16 cellular contexts compared by ENCODE assay signal in genomic region chr5:31197183-31197582, GRCh38. TPM values are rescaled to one million over a fixed set of nuclear protein-coding genes. Genes with fewer than 3 reads are reported as not detected.
DNase-seq lines count a peak whose midpoint lies in the region; ATAC-seq, FAIRE-seq and TF ChIP-seq lines count a peak whose summit lies in the region.
"Had no signal": no experiment of that assay in that cellular context is flagged by ENCODE, and none has a peak within 500 bp of the region (broad histone marks: within the 10 kb centered on the region; RNA-seq: fewer than 3 reads in every experiment).

No MANE protein-coding gene starts in this region.

- no peaks in the 10 kb centered on the region for H3K79me2 ChIP-seq in K562 (ENCODE audit: control insufficient read depth, insufficient read depth, low read length)

- WGBS in K562 (ENCODE audit: insufficient coverage, low coverage, missing lambda C conversion rate), result 4% methylated on average over 1 of the region's 1 CpG
- 17 to 22% methylated on average over 1 of the region's 1 CpG for WGBS in tibial nerve, 2 donors

- ATAC-seq in K562, result no peak
- no peak for ATAC-seq in GM19023 (IDR thresholded peaks at IDR 0.05; ENCODE audit: unreplicated experiment)
- no peak for ATAC-seq in GM21737 (IDR thresholded peaks at IDR 0.05; ENCODE audit: unreplicated experiment)

- H4K20me1 ChIP-seq in K562 (replicated peaks; ENCODE audit: control insufficient read depth, insufficient read depth, low read length), result no peaks in the 10 kb centered on the region

- H3K4me2 ChIP-seq in K562 (ENCODE audit: insufficient read depth, low read length), result no peak overlapping the region

- no peak for FAIRE-seq in K562 (lab: Jason Lieb, UNC)

- no peak overlapping the region for H3K9ac ChIP-seq in K562 (ENCODE audit: insufficient read depth in 1 of 2, low read depth in 2 of 2, low read length in 2 of 2)

- TF ChIP-seq CTCF in K562 (IDR thresholded peaks at IDR 0.05 in 2 of 3, conservative IDR thresholded peaks at IDR 0.05 in 1 of 3; ENCODE audit: insufficient read depth in 2 of 3, low read depth in 1 of 3, low read length in 3 of 3) (no peak), kidney epithelial cell (IDR thresholded peaks at IDR 0.05; ENCODE audit: insufficient read depth, low read length, poor library complexity, severe bottlenecking) (no peak), tibial nerve (IDR thresholded peaks at IDR 0.05) (no peak)

- POLR2A ChIA-PET in K562 (lab: Yijun Ruan, JAX), result no interaction called here

- TF ChIP-seq RAD21 in K562 (CRISPR knock-in tag; conservative IDR thresholded peaks at IDR 0.05 in 1 of 2, IDR thresholded peaks at IDR 0.05 in 1 of 2), result no peak

- peak; percentile 39 for DNase-seq in HS-27A (ENCODE audit: low read depth)
- DNase-seq in K562 (ENCODE audit: extremely low read depth in 1 of 4, low spot score in 3 of 4), result no peak
- no peak for DNase-seq in kidney epithelial cell (ENCODE audit: low read depth)
- DNase-seq in tibial nerve (ENCODE audit: low spot score in 2 of 2), result no peak
- no peak for DNase-seq in GM19238 (ENCODE audit: insufficient read length, low spot score)
- DNase-seq: aorta, DND-41, H9, NCI-H2029 treated with DMSO at 0.1 percent for 48 hours, NCI-H526 had no signal

- no peak overlapping the region for H2AFZ ChIP-seq in K562 (ENCODE audit: low read depth, low read length)

- CTCF ChIA-PET in K562 (lab: Yijun Ruan, JAX; ENCODE audit: low intra/inter-chr PET ratio), result no interaction called here

- TF ChIP-seq EP300 in K562 (IDR thresholded peaks at IDR 0.05; ENCODE audit: low read length) (no peak), tibial nerve (IDR thresholded peaks at IDR 0.05) (no peak)

- H3K27ac ChIP-seq in K562 (ENCODE audit: extremely low read depth, low read depth, low read length) (no peak overlapping the region), tibial nerve (peak overlapping the region in 3 of 4 donors; percentile 6 to 74 (median 49))
- H3K27ac ChIP-seq: right atrium auricular region had no signal

- H3K9me1 ChIP-seq in K562 (ENCODE audit: control insufficient read depth, insufficient read depth, low read length), result no peaks in the 10 kb centered on the region

- H3K27me3 ChIP-seq in K562 (ENCODE audit: control insufficient read depth in 2 of 2, insufficient read depth in 2 of 2, low read length in 2 of 2) (peaks cover 5 to 12% of the 10 kb centered on the region in 2 experiments; a peak in 3 of 5 replicates), kidney epithelial cell (ENCODE audit: control insufficient read depth, insufficient read depth, low read length) (no peaks in the 10 kb centered on the region), tibial nerve (peaks cover 0 to 18% of the 10 kb centered on the region in 2 donors)

- BruUV-seq in K562 (replicated peaks; lab: Mats Ljungman, UMichigan), result no TSS peak

- H3K9me3 ChIP-seq in K562 (replicated peaks; ENCODE audit: control insufficient read depth, insufficient read depth, low read depth, low read length), result no peaks in the 10 kb centered on the region
- no peaks in the 10 kb centered on the region for H3K9me3 ChIP-seq in tibial nerve
- H3K9me3 ChIP-seq: right atrium auricular region had no signal

- no peak overlapping the region for H3K4me3 ChIP-seq in K562
- H3K4me3 ChIP-seq in kidney epithelial cell (ENCODE audit: low read depth, low read length), result peak overlapping the region; percentile 86
- H3K4me3 ChIP-seq in tibial nerve, result no peak overlapping the region
- H3K4me3 ChIP-seq: right atrium auricular region had no signal

- H3K4me1 ChIP-seq in K562 (replicated peaks in 1 of 2; ENCODE audit: control insufficient read depth in 2 of 2, insufficient read depth in 2 of 2, low read length in 2 of 2) (no peaks in the 10 kb centered on the region), tibial nerve (peaks cover 0 to 41% (median 0%) of the 10 kb centered on the region in 4 donors)

- H3K36me3 ChIP-seq in K562 (ENCODE audit: control insufficient read depth, insufficient read depth, low read length) (no peaks in the 10 kb centered on the region), kidney epithelial cell (ENCODE audit: control insufficient read depth, insufficient read depth, low read length) (peaks cover 2% of the 10 kb centered on the region), tibial nerve (no peaks in the 10 kb centered on the region)
- H3K36me3 ChIP-seq: right atrium auricular region had no signal

- intact Hi-C loops in K562 (cut with micrococcal nuclease), result no loop called here

- TF ChIP-seq POLR2A in K562 (conservative IDR thresholded peaks at IDR 0.05) (no peak), tibial nerve (IDR thresholded peaks at IDR 0.05) (no peak)

- in situ Hi-C loops in K562 (cut with MboI), result no loop called here

TF ChIP-seq in K562, 482 proteins besides CTCF, POLR2A, EP300 and RAD21 (continues in another document):
- TF ChIP-seq ZNF174 (CRISPR knock-in tag; IDR thresholded peaks at IDR 0.05) (no peak), ZBTB11 (CRISPR knock-in tag; IDR thresholded peaks at IDR 0.05) (no peak), MAFG (tag; conservative IDR thresholded peaks at IDR 0.05) (peak; percentile 34; the same call in 1 of the 2 replicates), GTF2B (IDR thresholded peaks at IDR 0.05; ENCODE audit: extremely low read depth, insufficient read length) (no peak), ZEB2 (IDR thresholded peaks at IDR 0.05) (no peak)

RNA-seq across cellular contexts. Expression of gene CDH6, which starts 3.7 kb away (rescaled TPM):
- total RNA-seq in K562 (2011; cell fraction: chromatin; rRNA removed; ENCODE audit: low replicate concordance), result not detected in 2 replicates
- total RNA-seq in K562 (2011; cell fraction: nucleolus; rRNA removed), result not detected in 2 replicates
- total RNA-seq in K562 (2011; cell fraction: nucleoplasm; rRNA removed), result not detected in 2 replicates
- total RNA-seq in K562 (2014; rRNA removed), result not detected in 2 replicates
- not detected in 2 replicates for total RNA-seq in K562 (2014; rRNA removed; fragmentation: Illumina TruSeq; extraction: Trizol)
- total RNA-seq in K562 (2015; rRNA removed; fragmentation: Illumina TruSeq; extraction: Trizol), result not detected in 2 replicates
- 0.07 TPM in 1 of 2 replicates, not detected in the other for total RNA-seq in K562 (2021)
- polyA plus RNA-seq in K562 (2011; rRNA removed), result not detected in 2 replicates
- not detected in 2 replicates for polyA plus RNA-seq in K562 (2011; cell fraction: cytosol; rRNA removed)
- polyA plus RNA-seq in K562 (2011; cell fraction: nucleus; rRNA removed), result not detected in 2 replicates
- not detected in 2 replicates for polyA plus RNA-seq in K562 (2012)
- not detected in 2 replicates for polyA plus RNA-seq in K562 (2014; fragmentation: Illumina TruSeq; extraction: Trizol)
- polyA plus RNA-seq in K562 (2014; fragmentation: Nextera tagmentation; extraction: Ambion mirVana), result not detected
- polyA plus RNA-seq in K562 (2014; rRNA removed), result not detected in 2 replicates
- not detected in 2 replicates for polyA minus RNA-seq in K562 (2011; rRNA and poly(A)+ RNA removed)
- not detected in 2 replicates for polyA minus RNA-seq in K562 (2011; cell fraction: cytosol; rRNA and poly(A)+ RNA removed)
- polyA minus RNA-seq in K562 (2011; cell fraction: nucleus; rRNA and poly(A)+ RNA removed), result not detected in 2 replicates
- total RNA-seq in kidney epithelial cell, result 66.2 and 71.7 TPM in 2 replicates
- 10 to 100 TPM; 10.8 to 23.9 (median 17.5) TPM for total RNA-seq in tibial nerve
- total RNA-seq: activated CD8-positive, alpha-beta memory T cell treated with anti-CD3 and anti-CD28 coated beads for 36 hours; activated T-helper 2 cell treated with anti-CD3 and anti-CD28 coated beads, Interferon-gamma antibody, Interleukin-2, Interleukin-4, amounts not matched to agents 10 μg/mL and 5 μg/mL and 100 μg/mL, durations not matched to agents 14 hours and 24 hours and 36 hours had no signal
- polyA plus RNA-seq: CD14-positive monocyte had no signal

Comparison
In these comparisons a context has a peak if more than half of its experiments do, and no peak if none do; other contexts are left out.
1. RNA of gene CDH6, which starts 3.7 kb away (total RNA-seq): 66.2 to 71.7 TPM in kidney epithelial cell and 10.8 to 23.9 TPM in tibial nerve; 0.07 TPM in K562; every median in the first group is over 10 times any median in the second.